Comparison of ENCODE assay signal across 25 cellular contexts in the genomic region with DNA sequence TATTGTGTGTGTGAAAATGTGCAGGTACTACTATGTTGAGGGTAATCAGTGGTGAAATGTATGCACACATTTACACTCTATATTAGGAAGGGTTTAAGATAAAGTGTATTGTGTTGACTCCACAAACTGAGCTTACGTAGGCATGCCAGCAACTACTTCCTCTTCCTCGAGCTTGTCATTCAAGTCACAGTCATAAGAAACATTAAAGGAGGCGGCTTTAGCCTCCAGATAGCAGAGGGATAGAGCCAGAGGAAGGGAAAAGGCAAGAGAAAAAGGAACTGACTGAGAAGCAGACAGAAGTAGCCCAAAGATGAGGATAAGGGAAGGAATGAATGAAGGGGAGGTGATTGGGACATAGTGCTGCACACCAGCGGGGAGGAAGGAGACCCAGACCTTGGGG. TPM values are rescaled to one million over a fixed set of nuclear protein-coding genes. Genes with fewer than 3 reads are reported as not detected.
A peak's percentile ranks its signal among the peaks of the same experiment; 100 is the strongest.
DNase-seq lines count a peak whose midpoint lies in the region; ATAC-seq and TF ChIP-seq lines count a peak whose summit lies in the region.
"Had no signal": no experiment of that assay in that cellular context is flagged by ENCODE, and none has a peak within 500 bp of the region (broad histone marks: within the 10 kb centered on the region; RNA-seq: fewer than 3 reads in every experiment).

No MANE protein-coding gene starts in this region.

- no peaks in the 10 kb centered on the region for H3K4me1 Mint-ChIP-seq in activated T-helper 17 cell treated with anti-CD3 and anti-CD28 coated beads, Interleukin-2, amount 50 U/mL, for 72 hours
- no peaks in the 10 kb centered on the region for H3K4me1 Mint-ChIP-seq in type B pancreatic cell (ENCODE audit: unreplicated experiment)
- H3K4me1 Mint-ChIP-seq: stimulated activated memory B cell treated with anti-CD40 and anti-IgM and Interleukin-4, amounts not matched to agents 10 μg/mL and 1 μg/mL and 100 μg/mL, for 72 hours had no signal

- TF ChIP-seq CTCF in mucosa of descending colon (IDR thresholded peaks at IDR 0.05): no peak
- TF ChIP-seq CTCF in type B pancreatic cell (conservative IDR thresholded peaks at IDR 0.05): no peak

- in situ Hi-C loops in KBM-7 (cut with MboI; ENCODE audit: low pct_unique_long_range_greater_than_20kb, low sequenced_read_pairs): loop anchor here (25.0 kb wide), 1 partner anchor 230 kb away; no protein-coding TSS in a partner anchor

- H3K36me3 ChIP-seq in mucosa of descending colon (ENCODE audit: low read depth): no peaks in the 10 kb centered on the region
- H3K36me3 ChIP-seq: uterus had no signal

- DNase-seq in KBM-7 (peak; percentile 70), MV-4-11 (lab: John Stamatoyannopoulos, UW) (peak; percentile 64), mucosa of descending colon (peak in 1 of 3 donors; percentile 35), type B pancreatic cell (ENCODE audit: extremely low spot score, unreplicated experiment) (no peak), NCI-H1105 treated with DMSO at 0.1 percent for 48 hours (lab: John Stamatoyannopoulos, UW) (no peak), DMS 273 (lab: John Stamatoyannopoulos, UW; ENCODE audit: unreplicated experiment) (no peak)
- DNase-seq: activated CD4-positive, CD25-positive, alpha-beta regulatory T cell; activated naive CD4-positive, alpha-beta T cell treated with anti-CD3 and anti-CD28 coated beads for 36 hours; brain microvascular endothelial cell; lower lobe of right lung; NCI-H2081; NCI-H226; NCI-H69; stimulated activated CD4-positive, alpha-beta T cell treated with anti-CD3 and anti-CD28 coated beads, Interleukin-12 subunit alpha, Interleukin-12 subunit beta, amount 100 ng/mL, for 4 hours; stimulated activated CD4-positive, alpha-beta T cell treated with anti-CD3 and anti-CD28 coated beads, Interleukin-4, amount 100 ng/mL, for 24 hours; SW 1271; T-helper 9 cell; uterus had no signal

- H3K4me3 Mint-ChIP-seq in activated T-helper 17 cell treated with anti-CD3 and anti-CD28 coated beads, Interleukin-2, amount 50 U/mL, for 72 hours: no peak overlapping the region
- no peak overlapping the region for H3K4me3 Mint-ChIP-seq in type B pancreatic cell
- H3K4me3 Mint-ChIP-seq: activated naive CD4-positive, alpha-beta T cell treated with anti-CD3 and anti-CD28 coated beads for 36 hours; nephron; stimulated activated memory B cell treated with anti-CD40 and anti-IgM and Interleukin-4, amounts not matched to agents 10 μg/mL and 1 μg/mL and 100 μg/mL, for 72 hours had no signal

- H3K9me3 ChIP-seq in mucosa of descending colon: no peaks in the 10 kb centered on the region
- H3K9me3 ChIP-seq: lower lobe of right lung, uterus had no signal

- intact Hi-C loops in mucosa of descending colon (cut with DNase I, micrococcal nuclease): no loop called here

- no peaks in the 10 kb centered on the region for H3K9me3 Mint-ChIP-seq in activated T-helper 17 cell treated with anti-CD3 and anti-CD28 coated beads, Interleukin-2, amount 50 U/mL, for 72 hours
- no peaks in the 10 kb centered on the region for H3K9me3 Mint-ChIP-seq in type B pancreatic cell
- H3K9me3 Mint-ChIP-seq: activated naive CD4-positive, alpha-beta T cell treated with anti-CD3 and anti-CD28 coated beads for 36 hours; nephron; stimulated activated memory B cell treated with anti-CD40 and anti-IgM and Interleukin-4, amounts not matched to agents 10 μg/mL and 1 μg/mL and 100 μg/mL, for 72 hours had no signal

- H3K4me1 ChIP-seq in mucosa of descending colon (ENCODE audit: low read depth): no peaks in the 10 kb centered on the region
- H3K4me1 ChIP-seq: lower lobe of right lung, uterus had no signal

- no peaks in the 10 kb centered on the region for H3K27me3 Mint-ChIP-seq in activated T-helper 17 cell treated with anti-CD3 and anti-CD28 coated beads, Interleukin-2, amount 50 U/mL, for 72 hours
- H3K27me3 Mint-ChIP-seq in type B pancreatic cell: no peaks in the 10 kb centered on the region
- H3K27me3 Mint-ChIP-seq: stimulated activated memory B cell treated with anti-CD40 and anti-IgM and Interleukin-4, amounts not matched to agents 10 μg/mL and 1 μg/mL and 100 μg/mL, for 72 hours had no signal

- H3K27ac Mint-ChIP-seq in activated T-helper 17 cell treated with anti-CD3 and anti-CD28 coated beads, Interleukin-2, amount 50 U/mL, for 72 hours: peak overlapping the region; percentile 38
- H3K27ac Mint-ChIP-seq in type B pancreatic cell: no peak overlapping the region
- H3K27ac Mint-ChIP-seq: activated naive CD4-positive, alpha-beta T cell treated with anti-CD3 and anti-CD28 coated beads for 36 hours; nephron; stimulated activated memory B cell treated with anti-CD40 and anti-IgM and Interleukin-4, amounts not matched to agents 10 μg/mL and 1 μg/mL and 100 μg/mL, for 72 hours had no signal

- H3K36me3 Mint-ChIP-seq in activated T-helper 17 cell treated with anti-CD3 and anti-CD28 coated beads, Interleukin-2, amount 50 U/mL, for 72 hours (ENCODE audit: low read depth): peaks cover 11% of the 10 kb centered on the region
- no peaks in the 10 kb centered on the region for H3K36me3 Mint-ChIP-seq in type B pancreatic cell

- ATAC-seq in activated T-helper 17 cell treated with anti-CD3 and anti-CD28 coated beads, Interleukin-2, amount 50 U/mL, for 72 hours (replicated peaks): no peak
- ATAC-seq in mucosa of descending colon: peak; percentile 84
- ATAC-seq: HCT116; lower lobe of right lung; stimulated activated memory B cell treated with anti-CD40 and anti-IgM and Interleukin-4, amounts not matched to agents 10 μg/mL and 1 μg/mL and 100 μg/mL, for 72 hours had no signal

- H3K4me3 ChIP-seq in mucosa of descending colon: no peak overlapping the region
- H3K4me3 ChIP-seq: lower lobe of right lung, uterus had no signal

RNA-seq across cellular contexts. Expression of a gene that starts 55.2 kb away (rescaled TPM):
- total RNA-seq in activated T-helper 17 cell treated with anti-CD3 and anti-CD28 coated beads, Interleukin-2, amount 50 U/mL, for 72 hours: not detected
- not detected for total RNA-seq in mucosa of descending colon
- total RNA-seq in type B pancreatic cell (ENCODE audit: low replicate concordance): 0.53 and 1.3 TPM in 2 replicates
- total RNA-seq: activated naive CD4-positive, alpha-beta T cell treated with anti-CD3 and anti-CD28 coated beads for 36 hours; chondrocyte; lower lobe of right lung; osteocyte; temporal lobe; uterus had no signal

Comparison
In these comparisons a context has a peak if more than half of its experiments do, and no peak if none do; other contexts are left out.
1. DNase-seq: peak in KBM-7 (single experiment) and MV-4-11 (single experiment); none in type B pancreatic cell (single experiment), NCI-H1105 treated with DMSO at 0.1 percent for 48 hours (single experiment) and DMS 273 (single experiment).